In the genomic region with DNA sequence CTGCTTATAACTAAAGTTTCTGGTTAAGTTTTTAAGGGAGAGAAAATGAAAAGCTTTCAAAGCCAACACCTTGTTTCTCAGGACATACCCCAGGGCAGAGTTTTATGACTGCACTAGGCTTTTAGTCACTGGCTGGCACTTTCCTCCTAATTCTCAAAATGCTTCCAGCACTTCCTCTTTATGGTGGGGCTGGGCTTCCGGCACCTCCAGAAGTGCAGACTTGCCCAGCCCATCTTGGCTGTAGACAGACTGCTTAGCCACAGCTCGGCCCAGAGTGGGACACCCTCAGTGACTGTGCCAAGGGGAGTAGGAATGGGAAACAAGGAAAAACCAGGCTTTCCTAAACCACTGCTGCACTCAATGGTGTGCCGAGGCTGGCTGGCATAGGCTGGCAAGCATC, we compare ENCODE assay signal across 11 cellular contexts. TPM values are rescaled to one million over a fixed set of nuclear protein-coding genes. Genes with fewer than 3 reads are reported as not detected.
DNase-seq lines count a peak whose midpoint lies in the region; ATAC-seq and TF ChIP-seq lines count a peak whose summit lies in the region.
"Had no signal": no experiment of that assay in that cellular context is flagged by ENCODE, and none has a peak within 500 bp of the region (broad histone marks: within the 10 kb centered on the region; RNA-seq: fewer than 3 reads in every experiment).

No MANE protein-coding gene starts in this region.

- H3K9me3 ChIP-seq in Karpas-422 (ENCODE audit: low read length) (no peaks in the 10 kb centered on the region), RWPE2 (ENCODE audit: severe bottlenecking) (no peaks in the 10 kb centered on the region)

- no peak overlapping the region for H3K4me2 ChIP-seq in Karpas-422 (ENCODE audit: low read depth, low read length, poor library complexity, severe bottlenecking)

- H3K27ac ChIP-seq in Karpas-422 (ENCODE audit: low read length) (no peak overlapping the region), RWPE2 (ENCODE audit: poor library complexity, severe bottlenecking) (peak overlapping the region; percentile 22)

- intact Hi-C loops in left ventricle myocardium superior (cut with micrococcal nuclease), result no loop called here

- H3K4me1 ChIP-seq in Karpas-422 (ENCODE audit: low read length) (peaks cover 6% of the 10 kb centered on the region), RWPE2 (ENCODE audit: insufficient read depth, poor library complexity, severe bottlenecking) (no peaks in the 10 kb centered on the region)

- no peaks in the 10 kb centered on the region for H3K27me3 ChIP-seq in Karpas-422 (ENCODE audit: low read length)
- H3K27me3 ChIP-seq in RWPE2 (ENCODE audit: insufficient read depth, poor library complexity, severe bottlenecking), result no peaks in the 10 kb centered on the region

- no peaks in the 10 kb centered on the region for H3K36me3 Mint-ChIP-seq in stimulated activated memory B cell treated with anti-CD40 and anti-IgM and Interleukin-4, amounts not matched to agents 10 μg/mL and 1 μg/mL and 100 μg/mL, for 72 hours
- H3K36me3 Mint-ChIP-seq: IgD-negative memory B cell; naive thymus-derived CD8-positive, alpha-beta T cell had no signal

- no peaks in the 10 kb centered on the region for H3K9me3 Mint-ChIP-seq in stimulated activated memory B cell treated with anti-CD40 and anti-IgM and Interleukin-4, amounts not matched to agents 10 μg/mL and 1 μg/mL and 100 μg/mL, for 72 hours
- H3K9me3 Mint-ChIP-seq: IgD-negative memory B cell; naive thymus-derived CD8-positive, alpha-beta T cell had no signal

- H2AFZ ChIP-seq in Karpas-422 (ENCODE audit: low read length), result peak overlapping the region; percentile 69; the same call in 1 of the 2 replicates

- no peak overlapping the region for H3K4me3 Mint-ChIP-seq in stimulated activated memory B cell treated with anti-CD40 and anti-IgM and Interleukin-4, amounts not matched to agents 10 μg/mL and 1 μg/mL and 100 μg/mL, for 72 hours
- H3K4me3 Mint-ChIP-seq: IgD-negative memory B cell; naive thymus-derived CD8-positive, alpha-beta T cell had no signal

- no peaks in the 10 kb centered on the region for H3K27me3 Mint-ChIP-seq in stimulated activated memory B cell treated with anti-CD40 and anti-IgM and Interleukin-4, amounts not matched to agents 10 μg/mL and 1 μg/mL and 100 μg/mL, for 72 hours

- H3K4me3 ChIP-seq in Karpas-422 (ENCODE audit: low read length) (no peak overlapping the region), RWPE2 (ENCODE audit: severe bottlenecking) (no peak overlapping the region)

- no peak for TF ChIP-seq CTCF in RWPE2 (IDR thresholded peaks at IDR 0.05; ENCODE audit: poor library complexity, severe bottlenecking)

- peaks cover 7% of the 10 kb centered on the region for H3K4me1 Mint-ChIP-seq in stimulated activated memory B cell treated with anti-CD40 and anti-IgM and Interleukin-4, amounts not matched to agents 10 μg/mL and 1 μg/mL and 100 μg/mL, for 72 hours
- H3K4me1 Mint-ChIP-seq: naive thymus-derived CD8-positive, alpha-beta T cell had no signal

- ATAC-seq in RWPE2 (ENCODE audit: low read depth) (no peak), left ventricle myocardium superior (peak; percentile 55), GM21619 (IDR thresholded peaks at IDR 0.05; ENCODE audit: unreplicated experiment) (no peak)
- ATAC-seq in stimulated activated memory B cell treated with anti-CD40 and anti-IgM and Interleukin-4, amounts not matched to agents 10 μg/mL and 1 μg/mL and 100 μg/mL, for 72 hours, result peak; percentile 67
- ATAC-seq: naive thymus-derived CD8-positive, alpha-beta T cell; Panc1 had no signal

- H4K20me1 ChIP-seq in Karpas-422 (ENCODE audit: insufficient read depth, low read depth, low read length), result no peaks in the 10 kb centered on the region

- H3K79me2 ChIP-seq in Karpas-422 (ENCODE audit: low read length), result no peaks in the 10 kb centered on the region

- peak; percentile 52 for DNase-seq in Karpas-422
- DNase-seq in RWPE2 (ENCODE audit: low spot score), result no peak
- DNase-seq in left ventricle myocardium superior, result peak; percentile 40
- no peak for DNase-seq in NCI-H1694 (lab: John Stamatoyannopoulos, UW)
- no peak for DNase-seq in NCI-H146 (lab: John Stamatoyannopoulos, UW)
- DNase-seq: COR-L47; naive thymus-derived CD8-positive, alpha-beta T cell had no signal

- H3K9me2 ChIP-seq in Karpas-422 (replicated peaks; ENCODE audit: insufficient read depth, low read length), result no peaks in the 10 kb centered on the region

- H3K36me3 ChIP-seq in Karpas-422 (ENCODE audit: insufficient read depth, low read length) (no peaks in the 10 kb centered on the region), RWPE2 (ENCODE audit: low read depth) (no peaks in the 10 kb centered on the region)

- H3K27ac Mint-ChIP-seq in stimulated activated memory B cell treated with anti-CD40 and anti-IgM and Interleukin-4, amounts not matched to agents 10 μg/mL and 1 μg/mL and 100 μg/mL, for 72 hours, result no peak overlapping the region
- H3K27ac Mint-ChIP-seq: IgD-negative memory B cell; naive thymus-derived CD8-positive, alpha-beta T cell had no signal

- no peak overlapping the region for H3K9ac ChIP-seq in Karpas-422 (ENCODE audit: low read length)

RNA-seq across cellular contexts. Expression of gene GTF3A, which starts 23.2 kb away (rescaled TPM):
- total RNA-seq in Karpas-422 (2014; rRNA removed; shearing (Covaris generic); ENCODE audit: low replicate concordance), result 357 and 373 TPM in 2 replicates
- 227 TPM for total RNA-seq in left ventricle myocardium superior

RNA-seq across cellular contexts. Expression of gene MTIF3, which starts 49.2 kb away (rescaled TPM):
- 44.9 and 48.6 TPM in 2 replicates for total RNA-seq in Karpas-422 (2014; rRNA removed; shearing (Covaris generic); ENCODE audit: low replicate concordance)
- 179 TPM for total RNA-seq in left ventricle myocardium superior

Comparison
In these comparisons a context has a peak if more than half of its experiments do, and no peak if none do; other contexts are left out.
1. DNase-seq: peak in Karpas-422 (single experiment) and left ventricle myocardium superior (single experiment); none in RWPE2 (single experiment), NCI-H1694 (single experiment) and NCI-H146 (single experiment).
2. ATAC-seq: peak in left ventricle myocardium superior (single experiment) and stimulated activated memory B cell treated with anti-CD40 and anti-IgM and Interleukin-4, amounts not matched to agents 10 μg/mL and 1 μg/mL and 100 μg/mL, for 72 hours (single experiment); none in RWPE2 (single experiment) and GM21619 (single experiment).